34 cellular contexts compared by ENCODE assay signal in genomic region chr3:94331831-94332230, GRCh38.
"Had no signal": no experiment of that assay in that cellular context is flagged by ENCODE, and none has a peak within 500 bp of the region (broad histone marks: within the 10 kb centered on the region; RNA-seq: fewer than 3 reads in every experiment).

No MANE protein-coding gene starts in this region.

- H3K27ac ChIP-seq: KMS-11 had no signal

- H3K27me3 ChIP-seq: MG63 had no signal

- H3K4me3 ChIP-seq: MG63 had no signal

- DNase-seq: Karpas-422, Kasumi-1, KG1, MG63, MM.1S, MV-4-11, NCI-H1048, NCI-H1092, NCI-H1092 treated with DMSO at 0.1 percent for 48 hours, NCI-H1105, NCI-H1105 treated with DMSO at 0.1 percent for 48 hours, NCI-H1417, NCI-H1417 treated with DMSO at 0.1 percent for 48 hours, NCI-H1436, NCI-H1436 treated with DMSO at 0.1 percent for 48 hours, NCI-H146, NCI-H1694, NCI-H1694 treated with DMSO at 0.1 percent for 48 hours, NCI-H187, NCI-H187 treated with DMSO at 0.1 percent for 48 hours, NCI-H1930, NCI-H2029, NCI-H2029 treated with DMSO at 0.1 percent for 48 hours, NCI-H2081, NCI-H2081 treated with DMSO at 0.1 percent for 48 hours, NCI-H2107, NCI-H2171, NCI-H2171 treated with DMSO at 0.1 percent for 48 hours, NCI-H226, NCI-H345, NCI-H446, NCI-H446 treated with DMSO at 0.1 percent for 48 hours, NCI-H510A had no signal

- H3K4me2 ChIP-seq: KMS-11 had no signal

- H3K9me3 ChIP-seq: MG63 had no signal

- H3K36me3 ChIP-seq: MG63 had no signal

- H3K9ac ChIP-seq: KMS-11 had no signal
